ENCODE assay signal across 12 cellular contexts in genomic region chr1:43373034-43373940, GRCh38. TPM values are rescaled to one million over a fixed set of nuclear protein-coding genes. Genes with fewer than 3 reads are reported as not detected.
A peak's percentile ranks its signal among the peaks of the same experiment; 100 is the strongest.
DNase-seq lines count a peak whose midpoint lies in the region; ATAC-seq, FAIRE-seq and TF ChIP-seq lines count a peak whose summit lies in the region.
"Had no signal": no experiment of that assay in that cellular context is flagged by ENCODE, and none has a peak within 500 bp of the region (broad histone marks: within the 10 kb centered on the region; RNA-seq: fewer than 3 reads in every experiment).

No MANE protein-coding gene starts in this region.

- H3K4me1 ChIP-seq in K562 (replicated peaks in 1 of 2; ENCODE audit: control insufficient read depth in 2 of 2, insufficient read depth in 2 of 2, low read length in 2 of 2) (peaks cover 7 to 22% of the 10 kb centered on the region in 2 experiments), hepatocyte (ENCODE audit: insufficient read depth) (peaks cover 9% of the 10 kb centered on the region)
- H3K4me1 ChIP-seq: colonic mucosa had no signal

- no peaks in the 10 kb centered on the region; the same call in 1 of the 2 replicates for H4K20me1 ChIP-seq in K562 (replicated peaks; ENCODE audit: control insufficient read depth, insufficient read depth, low read length)
- H4K20me1 ChIP-seq in hepatocyte (ENCODE audit: insufficient read depth, poor library complexity, severe bottlenecking), result no peaks in the 10 kb centered on the region

- H3K9me3 ChIP-seq in K562 (replicated peaks; ENCODE audit: control insufficient read depth, insufficient read depth, low read depth, low read length) (no peaks in the 10 kb centered on the region), hepatocyte (ENCODE audit: low read depth) (no peaks in the 10 kb centered on the region)
- H3K9me3 ChIP-seq: colonic mucosa, sigmoid colon had no signal

- H3K79me2 ChIP-seq in K562 (ENCODE audit: control insufficient read depth, insufficient read depth, low read length) (peaks cover 8% of the 10 kb centered on the region), hepatocyte (peaks cover 13% of the 10 kb centered on the region)

- TF ChIP-seq EP300 in K562 (IDR thresholded peaks at IDR 0.05; ENCODE audit: low read length), result no peak

- TF ChIP-seq CTCF in K562 (IDR thresholded peaks at IDR 0.05 in 2 of 3, conservative IDR thresholded peaks at IDR 0.05 in 1 of 3; ENCODE audit: insufficient read depth in 2 of 3, low read depth in 1 of 3, low read length in 3 of 3), result no peak
- no peak for TF ChIP-seq CTCF in hepatocyte (IDR thresholded peaks at IDR 0.05; ENCODE audit: poor library complexity)
- TF ChIP-seq CTCF in GM13977 (IDR thresholded peaks at IDR 0.05; ENCODE audit: extremely low read depth, insufficient read depth, missing control alignments), result no peak

- H3K9me1 ChIP-seq in K562 (ENCODE audit: control insufficient read depth, insufficient read depth, low read length), result peaks cover 3% of the 10 kb centered on the region

- H3K9me3 Mint-ChIP-seq in naive thymus-derived CD8-positive, alpha-beta T cell, result no peaks in the 10 kb centered on the region
- H3K9me3 Mint-ChIP-seq: T-cell had no signal

- intact Hi-C loops in K562 (cut with micrococcal nuclease), result no loop called here

- no peaks in the 10 kb centered on the region for H3K27me3 ChIP-seq in K562 (ENCODE audit: control insufficient read depth in 2 of 2, insufficient read depth in 2 of 2, low read length in 2 of 2)
- no peaks in the 10 kb centered on the region for H3K27me3 ChIP-seq in hepatocyte
- H3K27me3 ChIP-seq: colonic mucosa, sigmoid colon had no signal

- no peak overlapping the region for H2AFZ ChIP-seq in K562 (ENCODE audit: low read depth, low read length)
- H2AFZ ChIP-seq in hepatocyte, result no peak overlapping the region

- H3K36me3 ChIP-seq in K562 (ENCODE audit: control insufficient read depth, insufficient read depth, low read length) (no peaks in the 10 kb centered on the region; the same call in 2 of the 3 replicates), hepatocyte (replicated peaks; ENCODE audit: insufficient read depth, low read depth) (no peaks in the 10 kb centered on the region)
- H3K36me3 ChIP-seq: colonic mucosa had no signal

- no peak overlapping the region for H3K9ac ChIP-seq in K562 (ENCODE audit: insufficient read depth in 1 of 2, low read depth in 2 of 2, low read length in 2 of 2)

- ATAC-seq in K562, result no peak
- no peak for ATAC-seq in naive thymus-derived CD8-positive, alpha-beta T cell
- ATAC-seq: T-cell had no signal

- DNase-seq in HS-27A (ENCODE audit: low read depth) (peak; percentile 86), K562 (ENCODE audit: extremely low read depth in 1 of 4, low spot score in 3 of 4) (no peak), hepatocyte (ENCODE audit: low spot score) (peak; percentile 27), urothelium cell line (ENCODE audit: low spot score) (peak; percentile 74), GM13977 (ENCODE audit: low spot score) (no peak), NCI-H1048 (lab: John Stamatoyannopoulos, UW) (no peak)
- DNase-seq in naive thymus-derived CD8-positive, alpha-beta T cell, result no peak
- DNase-seq: colonic mucosa; sigmoid colon; stimulated activated naive CD4-positive, alpha-beta T cell treated with Interleukin-2 at 50 U/mL for 16 hours; T-cell had no signal

- BruUV-seq in K562 (replicated peaks; lab: Mats Ljungman, UMichigan), result no TSS peak

- no peak for TF ChIP-seq RAD21 in K562 (CRISPR knock-in tag; conservative IDR thresholded peaks at IDR 0.05 in 1 of 2, IDR thresholded peaks at IDR 0.05 in 1 of 2)

- FAIRE-seq in K562 (lab: Jason Lieb, UNC) (no peak), urothelium cell line (lab: Jason Lieb, UNC) (peak; percentile 67)

- no peak for TF ChIP-seq POLR2A in K562 (conservative IDR thresholded peaks at IDR 0.05)

- WGBS in K562 (ENCODE audit: insufficient coverage, low coverage, missing lambda C conversion rate), result 32% methylated on average over 4 of the region's 4 CpGs
- 83% methylated on average over 4 of the region's 4 CpGs for WGBS in hepatocyte (ENCODE audit: low lambda C conversion rate, missing lambda C conversion rate)

- CTCF ChIA-PET in K562 (lab: Yijun Ruan, JAX; ENCODE audit: low intra/inter-chr PET ratio), result no interaction called here

- H3K4me3 ChIP-seq in K562 (no peak overlapping the region), hepatocyte (no peak overlapping the region)
- H3K4me3 ChIP-seq: colonic mucosa, sigmoid colon had no signal

- H3K27ac Mint-ChIP-seq in naive thymus-derived CD8-positive, alpha-beta T cell, result no peak overlapping the region
- H3K27ac Mint-ChIP-seq: T-cell had no signal

- H3K4me1 Mint-ChIP-seq in naive thymus-derived CD8-positive, alpha-beta T cell, result peaks cover 12 to 28% (median 18%) of the 10 kb centered on the region in 4 donors

- H3K27me3 Mint-ChIP-seq in naive thymus-derived CD8-positive, alpha-beta T cell, result no peaks in the 10 kb centered on the region
- H3K27me3 Mint-ChIP-seq: T-cell had no signal

- no peak overlapping the region; the same call in 2 of the 3 replicates for H3K27ac ChIP-seq in K562 (ENCODE audit: extremely low read depth, low read depth, low read length)
- H3K27ac ChIP-seq in hepatocyte, result peak overlapping the region; percentile 37
- H3K27ac ChIP-seq: colonic mucosa, HL-60 had no signal

- peaks cover 0 to 3% (median 3%) of the 10 kb centered on the region in 3 donors for H3K36me3 Mint-ChIP-seq in naive thymus-derived CD8-positive, alpha-beta T cell
- H3K36me3 Mint-ChIP-seq: T-cell had no signal

- in situ Hi-C loops in K562 (cut with MboI) (no loop called here), GM13977 (cut with MboI; ENCODE audit: low pct_unique_long_range_greater_than_20kb, low sequenced_read_pairs, unreplicated experiment) (loop anchor here (25.0 kb wide), 1 partner anchor 136 kb away; no protein-coding TSS in a partner anchor)

- POLR2A ChIA-PET in K562 (lab: Yijun Ruan, JAX), result interaction anchor here (1.0 to 7.2 kb wide), 3 partner anchors 10 to 15 kb away, joined by 3 to 72 read pairs (median 10); partner anchors contain the start of genes MED8 and SZT2
- POLR2A ChIA-PET in naive thymus-derived CD8-positive, alpha-beta T cell (lab: Charles Lee), result no interaction called here

- H3K9me2 ChIP-seq in hepatocyte (replicated peaks; ENCODE audit: insufficient read depth), result no peaks in the 10 kb centered on the region

- H3K4me3 Mint-ChIP-seq in naive thymus-derived CD8-positive, alpha-beta T cell, result no peak overlapping the region
- H3K4me3 Mint-ChIP-seq: T-cell had no signal

- H3K4me2 ChIP-seq in K562 (ENCODE audit: insufficient read depth, low read length) (no peak overlapping the region; the same call in 1 of the 2 replicates), hepatocyte (no peak overlapping the region)

RNA-seq across cellular contexts. Expression of gene ELOVL1, which starts 5.5 kb away (rescaled TPM):
- 99.9 and 173 TPM in 2 replicates for total RNA-seq in K562 (2011; cell fraction: chromatin; rRNA removed; ENCODE audit: low replicate concordance)
- total RNA-seq in K562 (2011; cell fraction: nucleolus; rRNA removed), result 189 and 197 TPM in 2 replicates
- 151 and 160 TPM in 2 replicates for total RNA-seq in K562 (2011; cell fraction: nucleoplasm; rRNA removed)
- total RNA-seq in K562 (2014; rRNA removed) (53.4 and 73.1 TPM in 2 replicates), K562 (2014; rRNA removed; fragmentation: Illumina TruSeq; extraction: Trizol) (48.1 and 51.0 TPM in 2 replicates), K562 (2015; rRNA removed; fragmentation: Illumina TruSeq; extraction: Trizol) (65.3 and 66.6 TPM in 2 replicates), K562 (2021) (66.8 and 73.2 TPM in 2 replicates), hepatocyte (90.8 and 92.4 TPM in 2 replicates)
- polyA plus RNA-seq in K562 (2011; rRNA removed) (157 and 159 TPM in 2 replicates), K562 (2014; fragmentation: Illumina TruSeq; extraction: Trizol) (108 and 120 TPM in 2 replicates), K562 (2014; fragmentation: Nextera tagmentation; extraction: Ambion mirVana) (100 to 1,000 TPM in 1 of 2 experiments, 10 to 100 TPM in 1; 70.3 to 147 TPM), K562 (2014; rRNA removed) (74.0 and 82.4 TPM in 2 replicates), hepatocyte (175 and 185 TPM in 2 replicates)
- polyA plus RNA-seq in K562 (2011; cell fraction: cytosol; rRNA removed), result 165 and 200 TPM in 2 replicates
- polyA plus RNA-seq in K562 (2011; cell fraction: nucleus; rRNA removed), result 181 and 189 TPM in 2 replicates
- polyA plus RNA-seq in K562 (2012), result 78.5 and 117 TPM in 2 replicates
- 50.4 and 62.9 TPM in 2 replicates for polyA minus RNA-seq in K562 (2011; rRNA and poly(A)+ RNA removed)
- polyA minus RNA-seq in K562 (2011; cell fraction: cytosol; rRNA and poly(A)+ RNA removed), result 24.4 and 41.4 TPM in 2 replicates
- 19.5 and 32.4 TPM in 2 replicates for polyA minus RNA-seq in K562 (2011; cell fraction: nucleus; rRNA and poly(A)+ RNA removed)
- 10 to 100 TPM; 30.3 to 30.8 TPM for total RNA-seq in naive thymus-derived CD8-positive, alpha-beta T cell
- 10 to 100 TPM; 39.8 to 49.4 (median 45.4) TPM for polyA plus RNA-seq in naive thymus-derived CD8-positive, alpha-beta T cell

RNA-seq across cellular contexts. Expression of gene CDC20, which starts 14.5 kb away (rescaled TPM):
- 81.3 and 180 TPM in 2 replicates for total RNA-seq in K562 (2011; cell fraction: chromatin; rRNA removed; ENCODE audit: low replicate concordance)
- 147 and 157 TPM in 2 replicates for total RNA-seq in K562 (2011; cell fraction: nucleolus; rRNA removed)
- total RNA-seq in K562 (2011; cell fraction: nucleoplasm; rRNA removed), result 103 and 116 TPM in 2 replicates
- total RNA-seq in K562 (2014; rRNA removed) (183 and 244 TPM in 2 replicates), K562 (2014; rRNA removed; fragmentation: Illumina TruSeq; extraction: Trizol) (94.5 and 106 TPM in 2 replicates), K562 (2015; rRNA removed; fragmentation: Illumina TruSeq; extraction: Trizol) (121 and 131 TPM in 2 replicates), K562 (2021) (212 and 224 TPM in 2 replicates), hepatocyte (12.2 and 13.6 TPM in 2 replicates)
- polyA plus RNA-seq in K562 (2011; rRNA removed) (92.8 and 173 TPM in 2 replicates), K562 (2014; fragmentation: Illumina TruSeq; extraction: Trizol) (178 and 197 TPM in 2 replicates), K562 (2014; fragmentation: Nextera tagmentation; extraction: Ambion mirVana) (10 to 100 TPM; 45.2 to 70.6 TPM), K562 (2014; rRNA removed) (141 and 146 TPM in 2 replicates), hepatocyte (19.7 and 21.5 TPM in 2 replicates)
- polyA plus RNA-seq in K562 (2011; cell fraction: cytosol; rRNA removed), result 185 and 280 TPM in 2 replicates
- 254 and 290 TPM in 2 replicates for polyA plus RNA-seq in K562 (2011; cell fraction: nucleus; rRNA removed)
- 207 and 277 TPM in 2 replicates for polyA plus RNA-seq in K562 (2012)
- polyA minus RNA-seq in K562 (2011; rRNA and poly(A)+ RNA removed), result 115 and 154 TPM in 2 replicates
- 157 and 191 TPM in 2 replicates for polyA minus RNA-seq in K562 (2011; cell fraction: cytosol; rRNA and poly(A)+ RNA removed)
- polyA minus RNA-seq in K562 (2011; cell fraction: nucleus; rRNA and poly(A)+ RNA removed), result 40.5 and 60.9 TPM in 2 replicates
- under 1 TPM; 0.39 to 0.77 TPM for total RNA-seq in naive thymus-derived CD8-positive, alpha-beta T cell
- under 1 TPM in 1 of 3 donors, not detected in 2; 0.59 TPM for polyA plus RNA-seq in naive thymus-derived CD8-positive, alpha-beta T cell

RNA-seq across cellular contexts. Expression of gene MED8, which starts 16.3 kb away (rescaled TPM):
- total RNA-seq in K562 (2011; cell fraction: chromatin; rRNA removed; ENCODE audit: low replicate concordance), result 84.8 and 86.1 TPM in 2 replicates
- 36.7 and 38.5 TPM in 2 replicates for total RNA-seq in K562 (2011; cell fraction: nucleolus; rRNA removed)
- total RNA-seq in K562 (2011; cell fraction: nucleoplasm; rRNA removed), result 68.3 and 88.3 TPM in 2 replicates
- total RNA-seq in K562 (2014; rRNA removed) (51.5 and 51.7 TPM in 2 replicates), K562 (2014; rRNA removed; fragmentation: Illumina TruSeq; extraction: Trizol) (52.7 and 56.4 TPM in 2 replicates), K562 (2015; rRNA removed; fragmentation: Illumina TruSeq; extraction: Trizol) (51.7 and 52.1 TPM in 2 replicates), K562 (2021) (57.7 and 60.7 TPM in 2 replicates), hepatocyte (58.6 and 60.6 TPM in 2 replicates)
- polyA plus RNA-seq in K562 (2011; rRNA removed) (23.0 and 30.9 TPM in 2 replicates), K562 (2014; fragmentation: Illumina TruSeq; extraction: Trizol) (55.3 and 60.3 TPM in 2 replicates), K562 (2014; fragmentation: Nextera tagmentation; extraction: Ambion mirVana) (100 to 1,000 TPM; 104 to 120 TPM), K562 (2014; rRNA removed) (32.3 and 37.6 TPM in 2 replicates), hepatocyte (68.3 and 70.4 TPM in 2 replicates)
- 19.9 and 32.8 TPM in 2 replicates for polyA plus RNA-seq in K562 (2011; cell fraction: cytosol; rRNA removed)
- 44.6 and 77.2 TPM in 2 replicates for polyA plus RNA-seq in K562 (2011; cell fraction: nucleus; rRNA removed)
- 57.3 and 73.4 TPM in 2 replicates for polyA plus RNA-seq in K562 (2012)
- 25.5 and 32.5 TPM in 2 replicates for polyA minus RNA-seq in K562 (2011; rRNA and poly(A)+ RNA removed)
- polyA minus RNA-seq in K562 (2011; cell fraction: cytosol; rRNA and poly(A)+ RNA removed), result 13.7 and 19.7 TPM in 2 replicates
- polyA minus RNA-seq in K562 (2011; cell fraction: nucleus; rRNA and poly(A)+ RNA removed), result 20.7 and 50.4 TPM in 2 replicates
- 10 to 100 TPM; 28.5 to 29.8 TPM for total RNA-seq in naive thymus-derived CD8-positive, alpha-beta T cell
- 10 to 100 TPM; 16.8 to 34.7 (median 30.6) TPM for polyA plus RNA-seq in naive thymus-derived CD8-positive, alpha-beta T cell

RNA-seq across cellular contexts. Expression of gene SZT2, which starts 16.4 kb away (rescaled TPM):
- total RNA-seq in K562 (2011; cell fraction: chromatin; rRNA removed; ENCODE audit: low replicate concordance), result 328 and 537 TPM in 2 replicates
- 162 and 172 TPM in 2 replicates for total RNA-seq in K562 (2011; cell fraction: nucleolus; rRNA removed)
- 193 and 226 TPM in 2 replicates for total RNA-seq in K562 (2011; cell fraction: nucleoplasm; rRNA removed)
- total RNA-seq in K562 (2014; rRNA removed), result 9.2 and 11.5 TPM in 2 replicates
- total RNA-seq in K562 (2014; rRNA removed; fragmentation: Illumina TruSeq; extraction: Trizol), result 12.8 and 14.5 TPM in 2 replicates
- 14.4 and 15.8 TPM in 2 replicates for total RNA-seq in K562 (2015; rRNA removed; fragmentation: Illumina TruSeq; extraction: Trizol)
- total RNA-seq in K562 (2021), result 27.0 and 31.0 TPM in 2 replicates
- polyA plus RNA-seq in K562 (2011; rRNA removed), result 9.1 and 14.4 TPM in 2 replicates
- 5.5 and 7.0 TPM in 2 replicates for polyA plus RNA-seq in K562 (2011; cell fraction: cytosol; rRNA removed)
- polyA plus RNA-seq in K562 (2011; cell fraction: nucleus; rRNA removed), result 89.3 and 112 TPM in 2 replicates
- polyA plus RNA-seq in K562 (2012), result 12.1 and 24.7 TPM in 2 replicates
- 14.7 and 15.1 TPM in 2 replicates for polyA plus RNA-seq in K562 (2014; fragmentation: Illumina TruSeq; extraction: Trizol)
- polyA plus RNA-seq in K562 (2014; fragmentation: Nextera tagmentation; extraction: Ambion mirVana), result 1 to 10 TPM in 1 of 2 experiments, under 1 TPM in 1; 0.88 to 1.3 TPM
- polyA plus RNA-seq in K562 (2014; rRNA removed), result 16.7 and 18.4 TPM in 2 replicates
- polyA minus RNA-seq in K562 (2011; rRNA and poly(A)+ RNA removed), result 54.3 and 67.1 TPM in 2 replicates
- polyA minus RNA-seq in K562 (2011; cell fraction: cytosol; rRNA and poly(A)+ RNA removed), result 8.7 and 15.7 TPM in 2 replicates
- polyA minus RNA-seq in K562 (2011; cell fraction: nucleus; rRNA and poly(A)+ RNA removed), result 52.0 and 88.4 TPM in 2 replicates
- total RNA-seq in hepatocyte, result 13.7 and 18.8 TPM in 2 replicates
- 13.8 and 14.8 TPM in 2 replicates for polyA plus RNA-seq in hepatocyte
- total RNA-seq in naive thymus-derived CD8-positive, alpha-beta T cell, result 100 to 1,000 TPM; 133 to 138 TPM
- polyA plus RNA-seq in naive thymus-derived CD8-positive, alpha-beta T cell, result 1 to 10 TPM; 2.1 to 7.9 (median 4.9) TPM

RNA-seq across cellular contexts. Expression of gene MPL, which starts 35.7 kb away (rescaled TPM):
- total RNA-seq in K562 (2011; cell fraction: chromatin; rRNA removed; ENCODE audit: low replicate concordance), result not detected in 2 replicates
- total RNA-seq in K562 (2011; cell fraction: nucleolus; rRNA removed), result not detected in 2 replicates
- not detected in 2 replicates for total RNA-seq in K562 (2011; cell fraction: nucleoplasm; rRNA removed)
- not detected in 2 replicates for total RNA-seq in K562 (2014; rRNA removed)
- not detected in 2 replicates for total RNA-seq in K562 (2014; rRNA removed; fragmentation: Illumina TruSeq; extraction: Trizol)
- not detected in 2 replicates for total RNA-seq in K562 (2015; rRNA removed; fragmentation: Illumina TruSeq; extraction: Trizol)
- total RNA-seq in K562 (2021), result not detected in 2 replicates
- not detected in 2 replicates for polyA plus RNA-seq in K562 (2011; rRNA removed)
- polyA plus RNA-seq in K562 (2011; cell fraction: cytosol; rRNA removed), result not detected in 2 replicates
- polyA plus RNA-seq in K562 (2011; cell fraction: nucleus; rRNA removed), result not detected in 2 replicates
- not detected in 2 replicates for polyA plus RNA-seq in K562 (2012)
- polyA plus RNA-seq in K562 (2014; fragmentation: Illumina TruSeq; extraction: Trizol), result not detected in 2 replicates
- not detected for polyA plus RNA-seq in K562 (2014; fragmentation: Nextera tagmentation; extraction: Ambion mirVana)
- polyA plus RNA-seq in K562 (2014; rRNA removed), result not detected in 2 replicates
- polyA minus RNA-seq in K562 (2011; rRNA and poly(A)+ RNA removed), result not detected in 2 replicates
- not detected in 2 replicates for polyA minus RNA-seq in K562 (2011; cell fraction: cytosol; rRNA and poly(A)+ RNA removed)
- not detected in 2 replicates for polyA minus RNA-seq in K562 (2011; cell fraction: nucleus; rRNA and poly(A)+ RNA removed)
- not detected in 2 replicates for total RNA-seq in hepatocyte
- 0.16 and 0.54 TPM in 2 replicates for polyA plus RNA-seq in hepatocyte
- not detected for total RNA-seq in naive thymus-derived CD8-positive, alpha-beta T cell
- polyA plus RNA-seq in naive thymus-derived CD8-positive, alpha-beta T cell, result not detected
- total RNA-seq: sigmoid colon had no signal
- polyA plus RNA-seq: sigmoid colon had no signal

Comparison
In these comparisons a context has a peak if more than half of its experiments do, and no peak if none do; other contexts are left out.
1. DNase-seq: peak in HS-27A (single experiment), hepatocyte (single experiment) and urothelium cell line (single experiment); none in K562 (0 of 4), GM13977 (single experiment), NCI-H1048 (single experiment) and naive thymus-derived CD8-positive, alpha-beta T cell (0 of 10).